In the genomic region with DNA sequence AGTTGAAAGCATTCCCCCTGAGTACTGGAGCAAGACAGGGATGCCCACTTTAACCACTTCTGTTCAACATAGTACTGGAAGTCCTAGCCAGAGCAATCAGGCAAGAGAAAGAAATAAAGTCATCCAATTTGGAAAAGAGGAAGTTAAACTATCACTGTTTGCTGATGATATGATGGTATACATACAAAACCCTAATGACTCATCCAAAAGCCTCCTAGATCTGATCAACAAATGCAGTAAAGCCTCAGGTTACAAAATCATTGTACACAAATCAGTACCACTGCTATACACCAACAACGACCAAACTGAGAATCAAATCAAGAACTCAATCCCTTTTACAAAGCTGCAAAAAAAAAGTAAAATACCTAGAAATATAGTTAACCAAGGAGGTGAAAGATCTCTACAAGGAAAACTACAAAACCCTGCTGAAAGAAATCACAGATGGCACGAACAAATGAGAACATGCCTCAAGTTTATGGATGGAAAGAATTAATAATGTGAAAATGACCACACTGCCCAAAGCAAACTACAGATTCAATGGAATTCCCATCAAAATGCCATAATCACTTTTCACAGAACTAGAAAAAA, we compare ENCODE assay signal across 24 cellular contexts. TPM values are rescaled to one million over a fixed set of nuclear protein-coding genes. Genes with fewer than 3 reads are reported as not detected.
DNase-seq lines count a peak whose midpoint lies in the region; ATAC-seq, FAIRE-seq and TF ChIP-seq lines count a peak whose summit lies in the region.
"Had no signal": no experiment of that assay in that cellular context is flagged by ENCODE, and none has a peak within 500 bp of the region (broad histone marks: within the 10 kb centered on the region; RNA-seq: fewer than 3 reads in every experiment).

No MANE protein-coding gene starts in this region.

- ATAC-seq in A549 (no peak), HG03060 (IDR thresholded peaks at IDR 0.05; ENCODE audit: low read depth, unreplicated experiment) (peak; percentile 51)
- ATAC-seq: CD8-positive, alpha-beta T cell; foreskin keratinocyte; left lobe of liver; mucosa of descending colon had no signal

- no peak overlapping the region for H4K91ac ChIP-seq in neuronal stem cell (ENCODE audit: low read depth, low read length, poor library complexity)

- WGBS in A549 (ENCODE audit: missing lambda C conversion rate): 16% methylated on average over 2 of the region's 2 CpGs
- no CpG with 5 or more reads among the region's 2 CpGs for WGBS in neuronal stem cell (ENCODE audit: extremely low coverage in 2 of 2, insufficient read length in 2 of 2, insufficient replicate concordance in 1 of 2), 2 donors

- H3K27ac ChIP-seq in A549: no peak overlapping the region
- H3K27ac ChIP-seq in epithelial cell of prostate: no peak overlapping the region
- no peak overlapping the region for H3K27ac ChIP-seq in neuronal stem cell (replicated peaks; ENCODE audit: low read length)
- H3K27ac ChIP-seq: foreskin keratinocyte, KMS-11, neutrophil had no signal

- H3K27me3 ChIP-seq in neuronal stem cell (ENCODE audit: control insufficient read depth in 3 of 3, insufficient read depth in 3 of 3, low read depth in 1 of 3, low read length in 3 of 3): no peaks in the 10 kb centered on the region
- H3K27me3 ChIP-seq: neutrophil had no signal

- POLR2A ChIA-PET in A549 (lab: Yijun Ruan, JAX): no interaction called here

- H4K8ac ChIP-seq in neuronal stem cell (ENCODE audit: low read depth, low read length): no peak overlapping the region

- DNase-seq in A549 (ENCODE audit: low read depth in 1 of 2, low spot score in 1 of 2): no peak
- peak; percentile 73 for DNase-seq in OCI-M1 (lab: John Stamatoyannopoulos, UW)
- peak; percentile 5 for DNase-seq in epithelial cell of prostate (ENCODE audit: low read depth, low spot score)
- no peak for DNase-seq in neuronal stem cell (ENCODE audit: low spot score)
- no peak for DNase-seq in COLO668 (lab: John Stamatoyannopoulos, UW; ENCODE audit: unreplicated experiment)
- DNase-seq in urothelium cell line (ENCODE audit: low spot score): no peak
- no peak for DNase-seq in NCI-H1105 treated with DMSO at 0.1 percent for 48 hours (lab: John Stamatoyannopoulos, UW)
- DNase-seq: activated CD4-positive, alpha-beta T cell treated with anti-CD3 and anti-CD28 coated beads, Interleukin-2, amount 50 U/mL, for 1 hour; activated naive CD4-positive, alpha-beta T cell treated with anti-CD3 and anti-CD28 coated beads, Interleukin-2, amount 50 U/mL, for 16 hours; CD8-positive, alpha-beta T cell; DND-41; H7; mucosa of descending colon; NCI-H1417; NCI-H526 treated with DMSO at 0.1 percent for 48 hours; retina had no signal

- no peak for TF ChIP-seq RAD21 in A549 (conservative IDR thresholded peaks at IDR 0.05 in 1 of 2, IDR thresholded peaks at IDR 0.05 in 1 of 2)

- FAIRE-seq in A549 (lab: Jason Lieb, UNC) (no peak), urothelium cell line (lab: Jason Lieb, UNC) (no peak)
- FAIRE-seq: colon, GM19239, RCC 7860 had no signal

- H2AFZ ChIP-seq in neuronal stem cell (ENCODE audit: low read length): no peak overlapping the region

- H3K14ac ChIP-seq in neuronal stem cell (ENCODE audit: low read length): no peak overlapping the region

- CTCF ChIA-PET in A549 (lab: Yijun Ruan, JAX): interaction anchor here (0.6 to 1.5 kb wide), 2 partner anchors 14 to 610 kb away, joined by 4 to 5 read pairs; no protein-coding TSS in a partner anchor

- no peak for TF ChIP-seq EP300 in A549 (IDR thresholded peaks at IDR 0.05)

- no peak overlapping the region for H2BK5ac ChIP-seq in neuronal stem cell (ENCODE audit: low read length)

- H3K4me1 ChIP-seq in A549 (peaks cover 15% of the 10 kb centered on the region; the same call in 2 of the 3 replicates), neuronal stem cell (ENCODE audit: control insufficient read depth in 2 of 2, insufficient read depth in 1 of 2, low read depth in 1 of 2, low read length in 2 of 2) (no peaks in the 10 kb centered on the region)

- no peak overlapping the region for H2BK12ac ChIP-seq in neuronal stem cell (ENCODE audit: low read length)

- H3K4ac ChIP-seq in neuronal stem cell (ENCODE audit: low read length): no peak overlapping the region

- H3K79me1 ChIP-seq in neuronal stem cell (ENCODE audit: low read depth, low read length): no peaks in the 10 kb centered on the region

- TF ChIP-seq POLR2A in A549 (IDR thresholded peaks at IDR 0.05; ENCODE audit: low read length): no peak

- no peak overlapping the region for H3K4me2 ChIP-seq in A549
- no peak overlapping the region for H3K4me2 ChIP-seq in neuronal stem cell (ENCODE audit: insufficient read depth, low read length, poor library complexity, severe bottlenecking)
- H3K4me2 ChIP-seq: KMS-11 had no signal

- no peak overlapping the region for H2BK120ac ChIP-seq in neuronal stem cell (ENCODE audit: low read depth, low read length)

- no peaks in the 10 kb centered on the region for H3K36me3 ChIP-seq in neuronal stem cell (replicated peaks in 1 of 2; ENCODE audit: control insufficient read depth in 2 of 2, insufficient read depth in 2 of 2, low read length in 2 of 2)
- H3K36me3 ChIP-seq: neutrophil had no signal

- H2BK15ac ChIP-seq in neuronal stem cell (ENCODE audit: low read length): no peak overlapping the region

- H3K18ac ChIP-seq in neuronal stem cell (ENCODE audit: low read length): no peak overlapping the region

- H3K4me3 ChIP-seq in A549 (no peak overlapping the region), neuronal stem cell (ENCODE audit: low read length in 2 of 2) (no peak overlapping the region)
- H3K4me3 ChIP-seq: mucosa of descending colon had no signal

- H2AK5ac ChIP-seq in neuronal stem cell (ENCODE audit: low read depth, low read length): no peak overlapping the region

- no peaks in the 10 kb centered on the region; the same call in 2 of the 3 replicates for H3K9me3 ChIP-seq in A549
- peaks cover 0 to 3% of the 10 kb centered on the region in 2 donors for H3K9me3 ChIP-seq in neuronal stem cell (replicated peaks in 1 of 2; ENCODE audit: control insufficient read depth in 2 of 2, insufficient read depth in 1 of 2, low read depth in 1 of 2, low read length in 2 of 2)
- H3K9me3 ChIP-seq: mucosa of descending colon, neutrophil had no signal

- no peak for TF ChIP-seq CTCF in A549 (IDR thresholded peaks at IDR 0.05)

- no peak overlapping the region for H3K23ac ChIP-seq in neuronal stem cell (ENCODE audit: low read depth, low read length, poor library complexity)

- no peak overlapping the region for H3K9ac ChIP-seq in neuronal stem cell (ENCODE audit: low read depth, low read length, poor library complexity)
- H3K9ac ChIP-seq: KMS-11 had no signal

TF ChIP-seq in A549, 52 proteins besides CTCF, POLR2A, EP300 and RAD21:
- TF ChIP-seq SREBF2 (IDR thresholded peaks at IDR 0.05) (no peak), ZNF302 (CRISPR knock-in tag; IDR thresholded peaks at IDR 0.05) (no peak), FOSL2 (IDR thresholded peaks at IDR 0.05) (no peak), FOSL2 (CRISPR knock-in tag; IDR thresholded peaks at IDR 0.05) (0 out of 2 replicates have a peak, but pooled peaks have one; percentile 6), FOSB (CRISPR knock-in tag; IDR thresholded peaks at IDR 0.05) (no peak), KDM1A (IDR thresholded peaks at IDR 0.05; ENCODE audit: low read depth) (no peak)
- TF ChIP-seq, protein P1, sequence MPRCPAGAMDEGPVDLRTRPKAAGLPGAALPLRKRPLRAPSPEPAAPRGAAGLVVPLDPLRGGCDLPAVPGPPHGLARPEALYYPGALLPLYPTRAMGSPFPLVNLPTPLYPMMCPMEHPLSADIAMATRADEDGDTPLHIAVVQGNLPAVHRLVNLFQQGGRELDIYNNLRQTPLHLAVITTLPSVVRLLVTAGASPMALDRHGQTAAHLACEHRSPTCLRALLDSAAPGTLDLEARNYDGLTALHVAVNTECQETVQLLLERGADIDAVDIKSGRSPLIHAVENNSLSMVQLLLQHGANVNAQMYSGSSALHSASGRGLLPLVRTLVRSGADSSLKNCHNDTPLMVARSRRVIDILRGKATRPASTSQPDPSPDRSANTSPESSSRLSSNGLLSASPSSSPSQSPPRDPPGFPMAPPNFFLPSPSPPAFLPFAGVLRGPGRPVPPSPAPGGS (IDR thresholded peaks at IDR 0.05): no peak
TF ChIP-seq in A549: peak in this region for 1.

RNA-seq across cellular contexts. Expression of a gene that starts 40.3 kb away (rescaled TPM):
- polyA plus RNA-seq in A549 (2011; rRNA removed): 54.2 and 55.8 TPM in 2 replicates
- 44.9 and 45.0 TPM in 2 replicates for polyA plus RNA-seq in A549 (2012; cell fraction: cytosol; rRNA removed)
- polyA plus RNA-seq in A549 (2012; cell fraction: nucleus; rRNA removed): 14.9 and 15.0 TPM in 2 replicates
- polyA plus RNA-seq in A549 (2017; fragmentation: RNase III; extraction: RNeasy Plus Mini Kit Qiagen cat#74134 plus additional on column Dnase treatment): 55.0 to 61.1 TPM (median 56.4 TPM) in 3 replicates
- polyA minus RNA-seq in A549 (2011; rRNA and poly(A)+ RNA removed): 10.2 and 10.4 TPM in 2 replicates
- polyA plus RNA-seq in neuronal stem cell (2013, experiment 1 of 2): 100 TPM
- 95.4 TPM for polyA plus RNA-seq in neuronal stem cell (2013, experiment 2 of 2)

Comparison
In these comparisons a context has a peak if more than half of its experiments do, and no peak if none do; other contexts are left out.
1. DNase-seq: peak in OCI-M1 (single experiment) and epithelial cell of prostate (single experiment); none in A549 (0 of 2), neuronal stem cell (single experiment), COLO668 (single experiment), urothelium cell line (single experiment) and NCI-H1105 treated with DMSO at 0.1 percent for 48 hours (single experiment).